ENCODE assay signal across 9 cellular contexts in genomic region chr7:69962077-69962855, GRCh38.
DNase-seq lines count a peak whose midpoint lies in the region; ATAC-seq and TF ChIP-seq lines count a peak whose summit lies in the region.
"Had no signal": no experiment of that assay in that cellular context is flagged by ENCODE, and none has a peak within 500 bp of the region (broad histone marks: within the 10 kb centered on the region; RNA-seq: fewer than 3 reads in every experiment).

No MANE protein-coding gene starts in this region.

- POLR2A ChIA-PET in PC-9 (lab: Charles Lee; ENCODE audit: unreplicated experiment), result no interaction called here

- H3K4me3 ChIP-seq in adrenal gland (no peak overlapping the region), PC-9 (no peak overlapping the region)

- no TSS peak for BruUV-seq in PC-9 (replicated peaks; lab: Mats Ljungman, UMichigan)

- intact Hi-C loops in adrenal gland (cut with DNase I), result no loop called here
- intact Hi-C loops in PC-9 (cut with micrococcal nuclease; ENCODE audit: unreplicated experiment), result no loop called here

- DNase-seq in DMS 273 treated with DMSO at 0.1 percent for 48 hours (lab: John Stamatoyannopoulos, UW) (peak; percentile 43), adrenal gland (peak; percentile 39 to 66 (median 54)), mucosa of gallbladder (ENCODE audit: low spot score) (peak; percentile 13), PC-9 (no peak), NCI-H524 treated with DMSO at 0.1 percent for 48 hours (lab: John Stamatoyannopoulos, UW) (no peak), GM10266 (ENCODE audit: extremely low spot score) (no peak)
- DNase-seq: trophoblast cell had no signal

- H3F3A ChIP-seq in PC-9 (ENCODE audit: insufficient read depth, low read depth), result no peaks in the 10 kb centered on the region

- WGBS in adrenal gland, 4 donors, result 14 to 19% (median 17%) methylated on average over 7 of the region's 7 CpGs

- no peaks in the 10 kb centered on the region for H3K79me2 ChIP-seq in PC-9 (ENCODE audit: low read depth)

- H3K27ac ChIP-seq in adrenal gland, result peak overlapping the region in 1 of 5 donors; percentile 35
- no peak overlapping the region for H3K27ac ChIP-seq in PC-9

- no peaks in the 10 kb centered on the region for H4K20me1 ChIP-seq in PC-9 (ENCODE audit: insufficient read depth)

- H3K27me3 ChIP-seq in adrenal gland, result no peaks in the 10 kb centered on the region
- H3K27me3 ChIP-seq in PC-9 (ENCODE audit: insufficient read depth, low read depth), result peaks cover 10% of the 10 kb centered on the region; the same call in 1 of the 2 replicates

- peak; percentile 38 for ATAC-seq in HG03280 (IDR thresholded peaks at IDR 0.05; ENCODE audit: unreplicated experiment)
- no peak for ATAC-seq in HG03571 (IDR thresholded peaks at IDR 0.05; ENCODE audit: unreplicated experiment)

- H3K4me1 ChIP-seq in adrenal gland (replicated peaks in 1 of 2), result peaks cover 8 to 20% of the 10 kb centered on the region in 2 donors
- no peaks in the 10 kb centered on the region for H3K4me1 ChIP-seq in PC-9 (replicated peaks; ENCODE audit: insufficient read depth)

- H3K9me3 ChIP-seq in adrenal gland (replicated peaks in 1 of 3), result no peaks in the 10 kb centered on the region
- H3K9me3 ChIP-seq in PC-9 (ENCODE audit: insufficient read depth, low read depth), result no peaks in the 10 kb centered on the region

- H3K4me2 ChIP-seq in PC-9, result no peak overlapping the region

- CTCF ChIA-PET in PC-9 (lab: Charles Lee), result no interaction called here

- no peaks in the 10 kb centered on the region for H3K9me2 ChIP-seq in PC-9 (ENCODE audit: insufficient read depth)

- no peaks in the 10 kb centered on the region for H3K36me3 ChIP-seq in adrenal gland (replicated peaks in 1 of 2)
- H3K36me3 ChIP-seq in PC-9 (ENCODE audit: low read depth), result no peaks in the 10 kb centered on the region

- no peak for TF ChIP-seq CTCF in adrenal gland (IDR thresholded peaks at IDR 0.05)
- TF ChIP-seq CTCF in PC-9 (conservative IDR thresholded peaks at IDR 0.05), result no peak
- no peak for TF ChIP-seq CTCF in GM10266 (IDR thresholded peaks at IDR 0.05; ENCODE audit: control insufficient read depth, insufficient read depth, low read depth, missing control alignments)

- no peak for TF ChIP-seq POLR2A in adrenal gland (IDR thresholded peaks at IDR 0.05)

- no peak overlapping the region for H2AFZ ChIP-seq in PC-9

Comparison
In these comparisons a context has a peak if more than half of its experiments do, and no peak if none do; other contexts are left out.
1. DNase-seq: peak in DMS 273 treated with DMSO at 0.1 percent for 48 hours (single experiment), adrenal gland (7 of 7) and mucosa of gallbladder (single experiment); none in PC-9 (0 of 2), NCI-H524 treated with DMSO at 0.1 percent for 48 hours (single experiment) and GM10266 (single experiment).